ENCODE assay signal across 27 cellular contexts in the genomic region with DNA sequence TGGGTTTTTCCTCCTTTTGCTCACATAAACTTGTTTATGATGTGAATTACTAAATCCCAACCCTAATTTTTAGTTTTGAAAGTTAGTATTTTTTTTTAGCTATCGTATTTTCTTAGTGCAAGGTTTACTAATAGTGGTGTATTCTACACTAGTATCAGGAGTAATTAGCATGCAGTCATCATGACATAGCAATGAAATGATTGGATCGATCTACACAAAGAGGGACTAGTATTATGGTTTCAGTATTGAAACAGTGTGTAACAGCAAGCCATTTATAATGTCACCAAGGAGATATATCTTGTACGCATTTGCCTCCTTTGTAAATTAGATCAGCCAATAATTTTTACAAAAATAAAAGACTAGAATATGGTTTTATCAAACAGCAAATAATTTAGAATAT.
"Had no signal": no experiment of that assay in that cellular context is flagged by ENCODE, and none has a peak within 500 bp of the region (broad histone marks: within the 10 kb centered on the region; RNA-seq: fewer than 3 reads in every experiment).

No MANE protein-coding gene starts in this region.

- H3K27ac Mint-ChIP-seq: natural killer cell; nephron; neural progenitor cell; stimulated activated memory B cell treated with anti-CD40 and anti-IgM and Interleukin-4, amounts not matched to agents 10 μg/mL and 1 μg/mL and 100 μg/mL, for 72 hours; stimulated activated naive CD8-positive, alpha-beta T cell treated with anti-CD3 and anti-CD28 coated beads, Interleukin-15, amount 100 ng/mL, for 72 hours; type B pancreatic cell had no signal

- H3K27me3 Mint-ChIP-seq: progenitor cell of endocrine pancreas; stimulated activated memory B cell treated with anti-CD40 and anti-IgM and Interleukin-4, amounts not matched to agents 10 μg/mL and 1 μg/mL and 100 μg/mL, for 72 hours; stimulated activated naive CD8-positive, alpha-beta T cell treated with anti-CD3 and anti-CD28 coated beads, Interleukin-15, amount 100 ng/mL, for 72 hours; type B pancreatic cell had no signal

- H3K4me3 Mint-ChIP-seq: natural killer cell; nephron; neural progenitor cell; stimulated activated memory B cell treated with anti-CD40 and anti-IgM and Interleukin-4, amounts not matched to agents 10 μg/mL and 1 μg/mL and 100 μg/mL, for 72 hours; stimulated activated naive CD8-positive, alpha-beta T cell treated with anti-CD3 and anti-CD28 coated beads, Interleukin-15, amount 100 ng/mL, for 72 hours; type B pancreatic cell had no signal

- H3K4me1 Mint-ChIP-seq: nephron, neural progenitor cell had no signal

- DNase-seq: natural killer cell; occipital lobe; ovary; posterior cingulate gyrus; psoas muscle; right cardiac atrium; right lobe of liver; sigmoid colon; small intestine; stimulated activated CD4-positive, alpha-beta T cell treated with anti-CD3 and anti-CD28 coated beads, Interleukin-15, amount 100 ng/mL, for 24 hours; stimulated activated CD4-positive, alpha-beta T cell treated with anti-CD3 and anti-CD28 coated beads, Interleukin-2, amount 100 ng/mL, for 24 hours; stimulated activated CD4-positive, alpha-beta T cell treated with anti-CD3 and anti-CD28 coated beads, Interleukin-2, amount 100 ng/mL, for 48 hours; stimulated activated CD4-positive, alpha-beta T cell treated with anti-CD3 and anti-CD28 coated beads, Interleukin-4, amount 100 ng/mL, for 24 hours; stimulated activated naive CD4-positive, alpha-beta T cell; stimulated activated naive CD8-positive, alpha-beta T cell treated with anti-CD3 and anti-CD28 coated beads, Interleukin-15, amount 100 ng/mL, for 72 hours; stimulated activated naive CD8-positive, alpha-beta T cell treated with anti-CD3 and anti-CD28 coated beads, Interleukin-15, Interleukin-2, amounts not matched to agents 100 U/mL and 50 U/mL, for 24 hours; substantia nigra; testis; tibial artery; transverse colon; upper lobe of right lung; uterus had no signal

- H3K9me3 Mint-ChIP-seq: natural killer cell; nephron; neural progenitor cell; stimulated activated memory B cell treated with anti-CD40 and anti-IgM and Interleukin-4, amounts not matched to agents 10 μg/mL and 1 μg/mL and 100 μg/mL, for 72 hours; stimulated activated naive CD8-positive, alpha-beta T cell treated with anti-CD3 and anti-CD28 coated beads, Interleukin-15, amount 100 ng/mL, for 72 hours; type B pancreatic cell had no signal

- ATAC-seq: natural killer cell; psoas muscle; right cardiac atrium; right lobe of liver; stimulated activated memory B cell treated with anti-CD40 and anti-IgM and Interleukin-4, amounts not matched to agents 10 μg/mL and 1 μg/mL and 100 μg/mL, for 72 hours; stimulated activated naive CD8-positive, alpha-beta T cell treated with anti-CD3 and anti-CD28 coated beads, Interleukin-15, amount 100 ng/mL, for 72 hours; stimulated activated naive CD8-positive, alpha-beta T cell treated with anti-CD3 and anti-CD28 coated beads, Interleukin-15, Interleukin-2, amounts not matched to agents 100 U/mL and 50 U/mL, for 24 hours; upper lobe of right lung had no signal
